ENCODE assay signal across 1 cellular context in genomic region chr1:244211559-244211944, GRCh38.
TF ChIP-seq lines count a peak whose summit lies in the region.

No MANE protein-coding gene starts in this region.

TF ChIP-seq in WTC11, 78 proteins besides CTCF, POLR2A, EP300 and RAD21 (continued from another document):
- TF ChIP-seq ZSCAN18 (CRISPR knock-in tag; IDR thresholded peaks at IDR 0.05): no peak
- TF ChIP-seq ZMAT4 (CRISPR knock-in tag; IDR thresholded peaks at IDR 0.05): no peak
- no peak for TF ChIP-seq ESRRA (CRISPR knock-in tag; IDR thresholded peaks at IDR 0.05; ENCODE audit: borderline replicate concordance)
- no peak for TF ChIP-seq CREB1 (CRISPR knock-in tag; IDR thresholded peaks at IDR 0.05)
- TF ChIP-seq ELF4 (CRISPR knock-in tag; IDR thresholded peaks at IDR 0.05; ENCODE audit: low read depth): no peak
- no peak for TF ChIP-seq NR1H2 (CRISPR knock-in tag; IDR thresholded peaks at IDR 0.05)
- TF ChIP-seq HMGA2 (CRISPR knock-in tag; IDR thresholded peaks at IDR 0.05): no peak
- no peak for TF ChIP-seq ZNF138 (CRISPR knock-in tag; conservative IDR thresholded peaks at IDR 0.05)
- no peak for TF ChIP-seq STAT6 (CRISPR knock-in tag; conservative IDR thresholded peaks at IDR 0.05; ENCODE audit: low read depth)
- TF ChIP-seq NFYB (CRISPR knock-in tag; conservative IDR thresholded peaks at IDR 0.05; ENCODE audit: low read depth): no peak
- TF ChIP-seq SOX15 (CRISPR knock-in tag; IDR thresholded peaks at IDR 0.05): no peak
- no peak for TF ChIP-seq AFF4 (CRISPR knock-in tag; IDR thresholded peaks at IDR 0.05; ENCODE audit: borderline replicate concordance)
- no peak for TF ChIP-seq PRRX2 (CRISPR knock-in tag; IDR thresholded peaks at IDR 0.05)
- TF ChIP-seq RELA (CRISPR knock-in tag; IDR thresholded peaks at IDR 0.05; ENCODE audit: borderline replicate concordance): no peak
TF ChIP-seq in WTC11: peak in this region for 0.
